In genomic region chr17:78458739-78459335, GRCh38 we compare ENCODE assay signal across 20 cellular contexts.
A peak's percentile ranks its signal among the peaks of the same experiment; 100 is the strongest.
DNase-seq lines count a peak whose midpoint lies in the region; ATAC-seq and TF ChIP-seq lines count a peak whose summit lies in the region.
"Had no signal": no experiment of that assay in that cellular context is flagged by ENCODE, and none has a peak within 500 bp of the region (broad histone marks: within the 10 kb centered on the region; RNA-seq: fewer than 3 reads in every experiment).

No MANE protein-coding gene starts in this region.

- 93% methylated on average over 23 to 37 of the region's 37 CpGs for WGBS in endodermal cell (ENCODE audit: insufficient coverage in 1 of 2, insufficient read length in 1 of 2), 2 experiments

- no peaks in the 10 kb centered on the region for H3K27me3 ChIP-seq in endodermal cell (ENCODE audit: control insufficient read depth, insufficient read depth, low read length, poor library complexity, severe bottlenecking)
- H3K27me3 ChIP-seq: heart left ventricle, suprapubic skin had no signal

- no peak overlapping the region for H3K4me3 ChIP-seq in endodermal cell (ENCODE audit: low read length)
- H3K4me3 ChIP-seq: heart left ventricle, lung, psoas muscle, suprapubic skin had no signal

- no peaks in the 10 kb centered on the region for H3K36me3 ChIP-seq in endodermal cell (ENCODE audit: control insufficient read depth, insufficient read depth, low read length)
- H3K36me3 ChIP-seq: heart left ventricle, suprapubic skin had no signal

- H3K9me3 Mint-ChIP-seq in endodermal cell: peaks cover under 1% of the 10 kb centered on the region
- no peaks in the 10 kb centered on the region for H3K9me3 Mint-ChIP-seq in T-helper 2 cell treated with Interferon-gamma antibody and Interleukin-4, amounts not matched to agents 5 μg/mL and 100 μg/mL, for 36 hours
- H3K9me3 Mint-ChIP-seq: activated naive CD4-positive, alpha-beta T cell treated with anti-CD3 and anti-CD28 coated beads, Interleukin-2, amount 50 U/mL, for 72 hours; activated T-cell treated with anti-CD3 and anti-CD28 coated beads, Interleukin-2, amount 50 U/mL, for 72 hours; naive thymus-derived CD4-positive, alpha-beta T cell; T-helper 1 cell treated with Interleukin-12 subunit alpha and Interleukin-12 subunit beta and Interleukin-4 antibody, amounts not matched to agents 30 μg/mL and 1 μg/mL, for 36 hours had no signal

- DNase-seq in G401 (ENCODE audit: low spot score): peak; percentile 64
- peak; percentile 80 for DNase-seq in NCI-H446 treated with DMSO at 0.1 percent for 48 hours (lab: John Stamatoyannopoulos, UW)
- no peak for DNase-seq in endodermal cell
- peak; percentile 88 for DNase-seq in occipital lobe (lab: John Stamatoyannopoulos, UW)
- no peak for DNase-seq in T-helper 2 cell treated with Interferon-gamma antibody and Interleukin-4, amounts not matched to agents 5 μg/mL and 100 μg/mL, for 36 hours (ENCODE audit: low spot score)
- DNase-seq: activated T-cell treated with anti-CD3 and anti-CD28 coated beads, Interleukin-2, amount 50 U/mL, for 72 hours; effector memory CD4-positive, alpha-beta T cell; heart left ventricle; naive thymus-derived CD4-positive, alpha-beta T cell; psoas muscle; SHP77 treated with DMSO at 0.1 percent for 48 hours; stimulated activated CD8-positive, alpha-beta memory T cell treated with anti-CD3 and anti-CD28 coated beads, Interleukin-4, amount 100 ng/mL, for 48 hours had no signal

- H3K27me3 Mint-ChIP-seq in endodermal cell (ENCODE audit: insufficient read depth): no peaks in the 10 kb centered on the region
- H3K27me3 Mint-ChIP-seq in T-helper 2 cell treated with Interferon-gamma antibody and Interleukin-4, amounts not matched to agents 5 μg/mL and 100 μg/mL, for 36 hours (ENCODE audit: low read depth): no peaks in the 10 kb centered on the region
- H3K27me3 Mint-ChIP-seq: naive thymus-derived CD4-positive, alpha-beta T cell had no signal

- TF ChIP-seq CTCF in endodermal cell (conservative IDR thresholded peaks at IDR 0.05): no peak

- H3K36me3 Mint-ChIP-seq in endodermal cell (ENCODE audit: low read depth): no peaks in the 10 kb centered on the region
- no peaks in the 10 kb centered on the region for H3K36me3 Mint-ChIP-seq in T-helper 2 cell treated with Interferon-gamma antibody and Interleukin-4, amounts not matched to agents 5 μg/mL and 100 μg/mL, for 36 hours (ENCODE audit: low read depth)
- H3K36me3 Mint-ChIP-seq: activated naive CD4-positive, alpha-beta T cell treated with anti-CD3 and anti-CD28 coated beads, Interleukin-2, amount 50 U/mL, for 72 hours; naive thymus-derived CD4-positive, alpha-beta T cell had no signal

- H3K4me1 Mint-ChIP-seq in endodermal cell: no peaks in the 10 kb centered on the region
- no peaks in the 10 kb centered on the region for H3K4me1 Mint-ChIP-seq in T-helper 2 cell treated with Interferon-gamma antibody and Interleukin-4, amounts not matched to agents 5 μg/mL and 100 μg/mL, for 36 hours (ENCODE audit: low read depth)
- H3K4me1 Mint-ChIP-seq: naive thymus-derived CD4-positive, alpha-beta T cell had no signal

- no peak overlapping the region for H3K27ac ChIP-seq in endodermal cell (ENCODE audit: low read depth, low read length)
- H3K27ac ChIP-seq: heart left ventricle, KMS-11, psoas muscle, suprapubic skin had no signal

- no peaks in the 10 kb centered on the region for H3K9me3 ChIP-seq in endodermal cell (ENCODE audit: control insufficient read depth, low read length)
- H3K9me3 ChIP-seq: heart left ventricle, psoas muscle, suprapubic skin had no signal

- ATAC-seq in HG03159 (IDR thresholded peaks at IDR 0.05; ENCODE audit: unreplicated experiment): no peak
- ATAC-seq in GM19452 (IDR thresholded peaks at IDR 0.05; ENCODE audit: unreplicated experiment): no peak
- ATAC-seq in GM21576 (IDR thresholded peaks at IDR 0.05; ENCODE audit: unreplicated experiment): no peak
- ATAC-seq: activated naive CD4-positive, alpha-beta T cell treated with anti-CD3 and anti-CD28 coated beads, Interleukin-2, amount 50 U/mL, for 72 hours; activated T-cell treated with anti-CD3 and anti-CD28 coated beads, Interleukin-2, amount 50 U/mL, for 72 hours; heart left ventricle; naive thymus-derived CD4-positive, alpha-beta T cell had no signal

- H3K27ac Mint-ChIP-seq in endodermal cell: peak overlapping the region; percentile 26
- H3K27ac Mint-ChIP-seq in T-helper 2 cell treated with Interferon-gamma antibody and Interleukin-4, amounts not matched to agents 5 μg/mL and 100 μg/mL, for 36 hours: no peak overlapping the region
- H3K27ac Mint-ChIP-seq: activated naive CD4-positive, alpha-beta T cell treated with anti-CD3 and anti-CD28 coated beads, Interleukin-2, amount 50 U/mL, for 72 hours; activated T-cell treated with anti-CD3 and anti-CD28 coated beads, Interleukin-2, amount 50 U/mL, for 72 hours; naive thymus-derived CD4-positive, alpha-beta T cell; T-helper 1 cell treated with Interleukin-12 subunit alpha and Interleukin-12 subunit beta and Interleukin-4 antibody, amounts not matched to agents 30 μg/mL and 1 μg/mL, for 36 hours had no signal

- no peak overlapping the region for H3K4me3 Mint-ChIP-seq in endodermal cell
- no peak overlapping the region for H3K4me3 Mint-ChIP-seq in T-helper 2 cell treated with Interferon-gamma antibody and Interleukin-4, amounts not matched to agents 5 μg/mL and 100 μg/mL, for 36 hours
- H3K4me3 Mint-ChIP-seq: activated T-cell treated with anti-CD3 and anti-CD28 coated beads, Interleukin-2, amount 50 U/mL, for 72 hours; naive thymus-derived CD4-positive, alpha-beta T cell; T-helper 1 cell treated with Interleukin-12 subunit alpha and Interleukin-12 subunit beta and Interleukin-4 antibody, amounts not matched to agents 30 μg/mL and 1 μg/mL, for 36 hours had no signal

- in situ Hi-C loops in G401 (cut with HindIII; ENCODE audit: low sequenced_read_pairs): no loop called here

- H3K4me1 ChIP-seq in endodermal cell (ENCODE audit: control insufficient read depth, insufficient read depth, low read length): no peaks in the 10 kb centered on the region
- H3K4me1 ChIP-seq: heart left ventricle, psoas muscle, suprapubic skin had no signal

- no peak overlapping the region for H3K9ac ChIP-seq in endodermal cell (ENCODE audit: extremely low read depth, low read length, poor library complexity, severe bottlenecking)
- H3K9ac ChIP-seq: KMS-11 had no signal

Comparison
In these comparisons a context has a peak if more than half of its experiments do, and no peak if none do; other contexts are left out.
1. DNase-seq: peak in G401 (single experiment), NCI-H446 treated with DMSO at 0.1 percent for 48 hours (single experiment) and occipital lobe (single experiment); none in endodermal cell (single experiment) and T-helper 2 cell treated with Interferon-gamma antibody and Interleukin-4, amounts not matched to agents 5 μg/mL and 100 μg/mL, for 36 hours (single experiment).